29 cellular contexts compared by ENCODE assay signal in genomic region chr3:65616563-65616962, GRCh38.
"Had no signal": no experiment of that assay in that cellular context is flagged by ENCODE, and none has a peak within 500 bp of the region (broad histone marks: within the 10 kb centered on the region; RNA-seq: fewer than 3 reads in every experiment).

No MANE protein-coding gene starts in this region.

- H3K27ac ChIP-seq: neural progenitor cell, ovary, parathyroid adenoma, psoas muscle, right lobe of liver, sigmoid colon, stomach, thoracic aorta, thyroid gland, tibial nerve, upper lobe of left lung, vagina had no signal

- H3K79me2 ChIP-seq: parathyroid adenoma had no signal

- H3K4me1 ChIP-seq: parathyroid adenoma, right lobe of liver, tibial nerve had no signal

- H3K9ac ChIP-seq: neural progenitor cell, parathyroid adenoma had no signal

- H3K9me3 ChIP-seq: ovary, psoas muscle, right lobe of liver, sigmoid colon, stomach, thoracic aorta, thyroid gland, tibial nerve, upper lobe of left lung, vagina had no signal

- H3K36me3 ChIP-seq: neural progenitor cell, ovary, right lobe of liver, sigmoid colon, stomach, thoracic aorta, thyroid gland, tibial nerve, upper lobe of left lung, vagina had no signal

- H3K27me3 ChIP-seq: neural progenitor cell, ovary, right lobe of liver, sigmoid colon, stomach, thyroid gland, tibial nerve, upper lobe of left lung, vagina had no signal

- FAIRE-seq: small intestine, urothelium cell line had no signal

- H3K27me3 Mint-ChIP-seq: naive thymus-derived CD4-positive, alpha-beta T cell; progenitor cell of endocrine pancreas; stimulated activated naive B cell treated with anti-CD40 and anti-IgM and Interleukin-4, amounts not matched to agents 10 μg/mL and 1 μg/mL and 100 μg/mL, for 72 hours; stimulated activated naive CD8-positive, alpha-beta T cell treated with anti-CD3 and anti-CD28 coated beads, Interleukin-15, Interleukin-2, amounts not matched to agents 100 ng/mL and 50 ng/mL, for 24 hours had no signal

- H2AFZ ChIP-seq: neural progenitor cell, parathyroid adenoma had no signal

- H3K9me3 Mint-ChIP-seq: nephron; neural progenitor cell; stimulated activated naive B cell treated with anti-CD40 and anti-IgM and Interleukin-4, amounts not matched to agents 10 μg/mL and 1 μg/mL and 100 μg/mL, for 72 hours had no signal

- H3K4me3 ChIP-seq: neural progenitor cell, ovary, psoas muscle, right lobe of liver, sigmoid colon, stomach, thoracic aorta, thyroid gland, tibial nerve, upper lobe of left lung, vagina had no signal

- ATAC-seq: naive thymus-derived CD4-positive, alpha-beta T cell; natural killer cell; psoas muscle; right cardiac atrium; right lobe of liver; stimulated activated effector memory CD8-positive, alpha-beta T cell treated with anti-CD3 and anti-CD28 coated beads, Interleukin-12 subunit alpha, Interleukin-12 subunit beta, amount 100 ng/mL, for 72 hours; stimulated activated naive B cell treated with anti-CD40 and anti-IgM and Interleukin-4, amounts not matched to agents 10 μg/mL and 1 μg/mL and 100 μg/mL, for 72 hours had no signal

- H3K4me1 Mint-ChIP-seq: naive thymus-derived CD4-positive, alpha-beta T cell; natural killer cell; stimulated activated effector memory CD8-positive, alpha-beta T cell treated with anti-CD3 and anti-CD28 coated beads, Interleukin-12 subunit alpha, Interleukin-12 subunit beta, amount 100 ng/mL, for 72 hours; stimulated activated naive B cell treated with anti-CD40 and anti-IgM and Interleukin-4, amounts not matched to agents 10 μg/mL and 1 μg/mL and 100 μg/mL, for 72 hours had no signal

- H3K4me2 ChIP-seq: neural progenitor cell had no signal

- H3K36me3 Mint-ChIP-seq: naive thymus-derived CD4-positive, alpha-beta T cell; natural killer cell; neural progenitor cell; stimulated activated effector memory CD8-positive, alpha-beta T cell treated with anti-CD3 and anti-CD28 coated beads, Interleukin-12 subunit alpha, Interleukin-12 subunit beta, amount 100 ng/mL, for 72 hours; stimulated activated naive B cell treated with anti-CD40 and anti-IgM and Interleukin-4, amounts not matched to agents 10 μg/mL and 1 μg/mL and 100 μg/mL, for 72 hours had no signal

- H3K4me3 Mint-ChIP-seq: naive thymus-derived CD4-positive, alpha-beta T cell; natural killer cell; nephron; neural progenitor cell; stimulated activated effector memory CD8-positive, alpha-beta T cell treated with anti-CD3 and anti-CD28 coated beads, Interleukin-12 subunit alpha, Interleukin-12 subunit beta, amount 100 ng/mL, for 72 hours; stimulated activated naive B cell treated with anti-CD40 and anti-IgM and Interleukin-4, amounts not matched to agents 10 μg/mL and 1 μg/mL and 100 μg/mL, for 72 hours; stimulated activated naive CD8-positive, alpha-beta T cell treated with anti-CD3 and anti-CD28 coated beads, Interleukin-15, Interleukin-2, amounts not matched to agents 100 ng/mL and 50 ng/mL, for 24 hours had no signal

- H3K27ac Mint-ChIP-seq: naive thymus-derived CD4-positive, alpha-beta T cell; natural killer cell; neural progenitor cell; stimulated activated effector memory CD8-positive, alpha-beta T cell treated with anti-CD3 and anti-CD28 coated beads, Interleukin-12 subunit alpha, Interleukin-12 subunit beta, amount 100 ng/mL, for 72 hours; stimulated activated naive B cell treated with anti-CD40 and anti-IgM and Interleukin-4, amounts not matched to agents 10 μg/mL and 1 μg/mL and 100 μg/mL, for 72 hours; stimulated activated naive CD8-positive, alpha-beta T cell treated with anti-CD3 and anti-CD28 coated beads, Interleukin-15, Interleukin-2, amounts not matched to agents 100 ng/mL and 50 ng/mL, for 24 hours had no signal

- DNase-seq: naive thymus-derived CD4-positive, alpha-beta T cell; natural killer cell; occipital lobe; ovary; posterior cingulate gyrus; psoas muscle; right cardiac atrium; right lobe of liver; sigmoid colon; small intestine; stimulated activated CD4-positive, alpha-beta T cell treated with anti-CD3 and anti-CD28 coated beads, Interleukin-15, amount 100 ng/mL, for 24 hours; stimulated activated CD4-positive, alpha-beta T cell treated with anti-CD3 and anti-CD28 coated beads, Interleukin-2, amount 100 ng/mL, for 24 hours; stimulated activated CD4-positive, alpha-beta T cell treated with anti-CD3 and anti-CD28 coated beads, Interleukin-2, amount 100 ng/mL, for 48 hours; stimulated activated CD4-positive, alpha-beta T cell treated with anti-CD3 and anti-CD28 coated beads, Interleukin-4, amount 100 ng/mL, for 24 hours; stimulated activated naive B cell treated with anti-CD40 and anti-IgM and Interleukin-4, amounts not matched to agents 10 μg/mL and 1 μg/mL and 100 μg/mL, for 72 hours; stimulated activated naive CD4-positive, alpha-beta T cell treated with Interleukin-2 at 50 U/mL for 16 hours; stomach; thyroid gland; upper lobe of left lung had no signal
